2 cellular contexts compared by ENCODE assay signal in genomic region chr12:116964004-116964739, GRCh38.
TF ChIP-seq lines count a peak whose summit lies in the region.

No MANE protein-coding gene starts in this region.

TF ChIP-seq in IMR-90, 13 proteins besides CTCF, POLR2A, EP300 and RAD21 (continued from another document):
- no peak for TF ChIP-seq ELK1 (IDR thresholded peaks at IDR 0.05; ENCODE audit: borderline replicate concordance, low read depth, low read length)
- no peak for TF ChIP-seq SMC3 (IDR thresholded peaks at IDR 0.05; ENCODE audit: low read depth, low read length)
- TF ChIP-seq BHLHE40 (IDR thresholded peaks at IDR 0.05; ENCODE audit: low read depth, low read length), result no peak
- no peak for TF ChIP-seq USF2 (IDR thresholded peaks at IDR 0.05; ENCODE audit: low read depth, low read length)
- TF ChIP-seq RFX5 (IDR thresholded peaks at IDR 0.05; ENCODE audit: low read depth, low read length), result no peak
- no peak for TF ChIP-seq MAFK (IDR thresholded peaks at IDR 0.05; ENCODE audit: low read depth, low read length)
- TF ChIP-seq FOS (IDR thresholded peaks at IDR 0.05; ENCODE audit: low read depth, low read length), result no peak
- TF ChIP-seq MAZ (IDR thresholded peaks at IDR 0.05; ENCODE audit: borderline replicate concordance, low read depth, low read length), result no peak
- TF ChIP-seq RCOR1 (IDR thresholded peaks at IDR 0.05; ENCODE audit: insufficient replicate concordance, low read length), result no peak
- TF ChIP-seq CEBPB (IDR thresholded peaks at IDR 0.05; ENCODE audit: low read depth, low read length), result no peak
- TF ChIP-seq MXI1 (IDR thresholded peaks at IDR 0.05; ENCODE audit: borderline replicate concordance, low read depth, low read length), result no peak
- TF ChIP-seq CHD1 (IDR thresholded peaks at IDR 0.05; ENCODE audit: low read depth, low read length), result no peak

TF ChIP-seq in WTC11, 78 proteins besides CTCF, POLR2A, EP300 and RAD21 (continued from another document):
- TF ChIP-seq ZNF532 (CRISPR knock-in tag; IDR thresholded peaks at IDR 0.05; ENCODE audit: borderline replicate concordance) (no peak), SP1 (CRISPR knock-in tag; conservative IDR thresholded peaks at IDR 0.05) (no peak), E2F4 (CRISPR knock-in tag; IDR thresholded peaks at IDR 0.05; ENCODE audit: borderline replicate concordance, low read depth) (no peak)
